14 cellular contexts compared by ENCODE assay signal in the genomic region with DNA sequence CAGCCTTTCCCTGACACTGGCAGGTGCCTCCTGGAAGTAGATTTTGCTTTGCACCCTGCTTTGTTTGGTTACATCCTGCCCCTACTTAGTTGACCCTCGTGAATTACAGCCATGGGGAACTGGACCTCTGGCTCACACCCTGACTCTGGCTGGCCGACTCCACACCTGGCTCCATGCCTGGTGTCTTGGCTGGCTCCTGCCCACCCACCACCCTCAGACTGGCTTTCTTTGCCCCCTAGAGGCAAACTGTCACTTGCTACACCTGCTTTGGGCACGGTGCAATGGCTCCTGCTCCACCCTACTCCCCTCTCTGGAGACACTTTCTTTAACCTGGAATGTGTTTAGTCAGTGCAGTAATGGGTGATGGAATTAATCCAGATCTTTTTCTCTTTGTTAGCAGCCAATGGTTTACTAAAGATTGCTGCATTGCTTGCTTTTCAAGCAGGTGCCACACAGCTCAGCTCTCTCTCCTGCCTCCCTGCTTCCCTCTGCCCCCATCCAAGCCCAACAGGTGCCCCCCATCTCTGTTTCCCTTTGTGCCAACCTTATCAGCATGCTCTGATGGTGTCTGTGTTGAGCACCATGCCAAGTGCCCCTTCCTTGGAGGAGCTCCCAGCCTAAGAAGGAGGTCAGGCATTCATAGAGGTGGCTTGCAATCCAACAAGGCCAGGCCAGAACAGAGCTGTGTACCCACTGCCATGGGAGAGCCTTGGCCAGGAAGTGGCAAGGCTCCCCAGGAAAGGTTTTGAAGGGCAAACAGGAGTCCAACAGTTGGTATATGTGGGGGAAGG. TPM values are rescaled to one million over a fixed set of nuclear protein-coding genes. Genes with fewer than 3 reads are reported as not detected.
"Had no signal": no experiment of that assay in that cellular context is flagged by ENCODE, and none has a peak within 500 bp of the region (broad histone marks: within the 10 kb centered on the region; RNA-seq: fewer than 3 reads in every experiment).

No MANE protein-coding gene starts in this region.

- H3K9me3 Mint-ChIP-seq: activated CD4-positive, alpha-beta T cell treated with anti-CD3 and anti-CD28 coated beads, Interleukin-2, amount 10 ng/mL, durations not matched to agents 7 days and 5 days; activated naive CD8-positive, alpha-beta T cell treated with anti-CD3 and anti-CD28 coated beads, Interleukin-2, amount 10 ng/mL, durations not matched to agents 7 days and 5 days; central memory CD8-positive, alpha-beta T cell; immature natural killer cell; type B pancreatic cell had no signal

- ATAC-seq: lower lobe of right lung had no signal

- H3K4me1 ChIP-seq: lower lobe of right lung had no signal

- H3K9me3 ChIP-seq: lower lobe of right lung, neutrophil had no signal

- H3K4me1 Mint-ChIP-seq: activated CD4-positive, alpha-beta T cell treated with anti-CD3 and anti-CD28 coated beads, Interleukin-2, amount 10 ng/mL, durations not matched to agents 7 days and 5 days; activated naive CD8-positive, alpha-beta T cell treated with anti-CD3 and anti-CD28 coated beads, Interleukin-2, amount 10 ng/mL, durations not matched to agents 7 days and 5 days; central memory CD8-positive, alpha-beta T cell; immature natural killer cell had no signal

- H3K27ac ChIP-seq: brain microvascular endothelial cell, lower lobe of right lung, neutrophil had no signal

- H3K36me3 Mint-ChIP-seq: activated naive CD8-positive, alpha-beta T cell treated with anti-CD3 and anti-CD28 coated beads, Interleukin-2, amount 10 ng/mL, durations not matched to agents 7 days and 5 days; immature natural killer cell; type B pancreatic cell had no signal

- H3K27ac Mint-ChIP-seq: activated CD4-positive, alpha-beta T cell treated with anti-CD3 and anti-CD28 coated beads, Interleukin-2, amount 10 ng/mL, durations not matched to agents 7 days and 5 days; activated naive CD8-positive, alpha-beta T cell treated with anti-CD3 and anti-CD28 coated beads, Interleukin-2, amount 10 ng/mL, durations not matched to agents 7 days and 5 days; immature natural killer cell; type B pancreatic cell had no signal

- DNase-seq: activated CD4-positive, alpha-beta T cell treated with anti-CD3 and anti-CD28 coated beads, Interleukin-2, amount 10 ng/mL, durations not matched to agents 7 days and 5 days; activated CD8-positive, alpha-beta memory T cell treated with anti-CD3 and anti-CD28 coated beads for 24 hours; activated gamma-delta T cell treated with Interleukin-2 at 50 U/mL for 16 hours; activated naive CD8-positive, alpha-beta T cell treated with anti-CD3 and anti-CD28 coated beads, Interleukin-2, amount 10 ng/mL, durations not matched to agents 7 days and 5 days; brain microvascular endothelial cell; dermis blood vessel endothelial cell; immature natural killer cell; lower lobe of right lung; stimulated activated CD4-positive, alpha-beta T cell treated with anti-CD3 and anti-CD28 coated beads, Interleukin-4, amount 100 ng/mL, for 24 hours; stimulated activated naive CD4-positive, alpha-beta T cell had no signal

- H3K36me3 ChIP-seq: brain microvascular endothelial cell, lower lobe of right lung, neutrophil had no signal

- H3K4me3 Mint-ChIP-seq: activated CD4-positive, alpha-beta T cell treated with anti-CD3 and anti-CD28 coated beads, Interleukin-2, amount 10 ng/mL, durations not matched to agents 7 days and 5 days; activated naive CD8-positive, alpha-beta T cell treated with anti-CD3 and anti-CD28 coated beads, Interleukin-2, amount 10 ng/mL, durations not matched to agents 7 days and 5 days; central memory CD8-positive, alpha-beta T cell; immature natural killer cell; type B pancreatic cell had no signal

- H3K4me3 ChIP-seq: lower lobe of right lung had no signal

- H3K27me3 ChIP-seq: brain microvascular endothelial cell had no signal

RNA-seq across cellular contexts. Expression of a gene that starts 38.4 kb away (rescaled TPM):
- total RNA-seq: activated CD4-positive, alpha-beta T cell treated with anti-CD3 and anti-CD28 coated beads, Interleukin-2, amount 10 ng/mL, durations not matched to agents 7 days and 5 days; activated naive CD8-positive, alpha-beta T cell treated with anti-CD3 and anti-CD28 coated beads, Interleukin-2, amount 10 ng/mL, durations not matched to agents 7 days and 5 days; skeletal muscle tissue had no signal
- polyA plus RNA-seq: immature natural killer cell had no signal
